30 cellular contexts compared by ENCODE assay signal in genomic region chr12:14573118-14573517, GRCh38. TPM values are rescaled to one million over a fixed set of nuclear protein-coding genes. Genes with fewer than 3 reads are reported as not detected.
"Had no signal": no experiment of that assay in that cellular context is flagged by ENCODE, and none has a peak within 500 bp of the region (broad histone marks: within the 10 kb centered on the region; RNA-seq: fewer than 3 reads in every experiment).

No MANE protein-coding gene starts in this region.

- DNase-seq: activated B cell treated with CpG ODN at 0.5 μM for 24 hours; activated CD4-positive, alpha-beta T cell treated with anti-CD3 and anti-CD28 coated beads for 48 hours; activated CD4-positive, alpha-beta T cell treated with anti-CD3 and anti-CD28 coated beads, Interleukin-2, amount 50 U/mL, for 1 hour; activated CD4-positive, alpha-beta T cell treated with anti-CD3 and anti-CD28 coated beads, Interleukin-2, amount 50 U/mL, for 48 hours; activated CD8-positive, alpha-beta memory T cell treated with anti-CD3 and anti-CD28 coated beads for 24 hours; activated CD8-positive, alpha-beta T cell treated with anti-CD3 and anti-CD28 coated beads for 36 hours; activated effector memory CD4-positive, alpha-beta T cell treated with Interleukin-2 at 50 U/mL for 16 hours; activated gamma-delta T cell treated with Interleukin-2 at 50 U/mL for 16 hours; activated naive CD4-positive, alpha-beta T cell treated with anti-CD3 and anti-CD28 coated beads, Interleukin-2, amount 50 U/mL, for 16 hours; activated naive CD4-positive, alpha-beta T cell treated with Interleukin-2 at 50 U/mL for 16 hours; activated T-cell treated with anti-CD3 and anti-CD28 coated beads, Interleukin-2, amount 50 U/mL, for 4 hours; amniotic stem cell; anterior cingulate cortex; brain microvascular endothelial cell; caudate nucleus; cortex of kidney; dermis blood vessel endothelial cell; effector CD4-positive, alpha-beta T cell; effector memory CD8-positive, alpha-beta T cell; erythroblast; foreskin keratinocyte; gastrocnemius medialis; glutamatergic neuron; T-helper 1 cell; T-helper 17 cell; T1000; WERI-Rb-1 had no signal

- H3K9me3 ChIP-seq: esophagus muscularis mucosa, gastrocnemius medialis had no signal

- H3K27me3 ChIP-seq: brain microvascular endothelial cell, esophagus muscularis mucosa, foreskin keratinocyte, gastrocnemius medialis had no signal

- H3K27ac ChIP-seq: brain microvascular endothelial cell, esophagus muscularis mucosa, foreskin keratinocyte, gastrocnemius medialis, WERI-Rb-1 had no signal

- H3K4me1 ChIP-seq: foreskin keratinocyte had no signal

- H3K4me3 ChIP-seq: esophagus muscularis mucosa, gastrocnemius medialis had no signal

- H3K36me3 ChIP-seq: brain microvascular endothelial cell, esophagus muscularis mucosa, gastrocnemius medialis, WERI-Rb-1 had no signal

- ATAC-seq: activated CD4-positive, CD25-positive, alpha-beta regulatory T cell treated with anti-CD3 and anti-CD28 coated beads, Interleukin-2, amount 50 U/mL, for 24 hours; activated CD8-positive, alpha-beta T cell treated with anti-CD3 and anti-CD28 coated beads for 36 hours; activated T-cell treated with anti-CD3 and anti-CD28 coated beads, Interleukin-2, amount 50 U/mL, for 4 hours; activated T-helper 17 cell treated with anti-CD3 and anti-CD28 coated beads, Interleukin-2, amount 50 U/mL, for 72 hours; effector memory CD8-positive, alpha-beta T cell; foreskin keratinocyte; gastrocnemius medialis; T-helper 17 cell had no signal

RNA-seq across cellular contexts. Expression of gene PLBD1, which starts 5.4 kb away (rescaled TPM):
- total RNA-seq: activated T-helper 17 cell treated with anti-CD3 and anti-CD28 coated beads, Interleukin-2, amount 50 U/mL, for 72 hours had no signal
